ENCODE assay signal across 32 cellular contexts in the genomic region with DNA sequence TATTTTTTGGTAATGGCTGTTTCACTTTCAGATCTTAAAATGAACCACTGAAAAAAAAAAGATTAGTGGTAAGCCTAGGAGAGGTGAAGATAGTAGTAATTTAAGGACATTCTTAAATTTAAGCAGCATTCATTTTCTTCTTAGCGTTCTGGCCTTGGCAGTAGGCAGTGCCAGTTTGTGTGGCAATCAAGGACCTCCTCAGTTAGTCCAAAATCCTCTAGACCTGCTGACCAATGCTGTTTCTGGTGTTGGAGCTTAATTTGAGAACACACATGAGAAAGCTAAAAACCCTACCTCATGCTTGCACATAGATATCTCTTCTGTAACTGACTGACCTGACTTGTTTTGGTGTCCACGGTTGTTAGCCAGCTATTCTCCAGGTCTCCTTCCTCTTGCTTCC.
DNase-seq lines count a peak whose midpoint lies in the region; TF ChIP-seq lines count a peak whose summit lies in the region.
"Had no signal": no experiment of that assay in that cellular context is flagged by ENCODE, and none has a peak within 500 bp of the region (broad histone marks: within the 10 kb centered on the region; RNA-seq: fewer than 3 reads in every experiment).

No MANE protein-coding gene starts in this region.

- H3K27ac Mint-ChIP-seq in HFFc6 = peak overlapping the region; percentile 95
- H3K27ac Mint-ChIP-seq: activated CD4-positive, alpha-beta T cell treated with anti-CD3 and anti-CD28 coated beads, Interleukin-2, amount 10 ng/mL, durations not matched to agents 24 days and 14 days; activated naive CD8-positive, alpha-beta T cell treated with anti-CD3 and anti-CD28 coated beads, Interleukin-2, amount 50 U/mL, for 24 hours; CD4-positive, alpha-beta T cell had no signal

- H3K4me3 Mint-ChIP-seq in HFFc6 = peak overlapping the region; percentile 59; the same call in 1 of the 2 replicates
- H3K4me3 Mint-ChIP-seq: activated CD4-positive, alpha-beta T cell treated with anti-CD3 and anti-CD28 coated beads, Interleukin-2, amount 10 ng/mL, durations not matched to agents 24 days and 14 days; activated naive CD8-positive, alpha-beta T cell treated with anti-CD3 and anti-CD28 coated beads, Interleukin-2, amount 50 U/mL, for 24 hours; CD4-positive, alpha-beta T cell; IgD-negative memory B cell; immature natural killer cell; neural progenitor cell had no signal

- WGBS in smooth muscle cell (ENCODE audit: low lambda C conversion rate) = 88% methylated on average over 2 of the region's 2 CpGs

- no peaks in the 10 kb centered on the region for H3K79me2 ChIP-seq in fibroblast of lung (ENCODE audit: control insufficient read depth, insufficient read depth, low read length)
- no peaks in the 10 kb centered on the region for H3K79me2 ChIP-seq in smooth muscle cell (ENCODE audit: low read depth)

- H3K4me1 Mint-ChIP-seq in HFFc6 (ENCODE audit: low read depth) = peaks cover 77% of the 10 kb centered on the region
- H3K4me1 Mint-ChIP-seq: IgD-negative memory B cell had no signal

- intact Hi-C loops in head of caudate nucleus (cut with DNase I) = no loop called here

- H3K4me1 ChIP-seq in fibroblast of lung (ENCODE audit: control insufficient read depth, extremely low read depth, insufficient read depth, low read length) = peaks cover 28% of the 10 kb centered on the region
- H3K4me1 ChIP-seq in smooth muscle cell (ENCODE audit: low read depth) = peaks cover 18% of the 10 kb centered on the region
- peaks cover 6% of the 10 kb centered on the region; the same call in 1 of the 2 replicates for H3K4me1 ChIP-seq in BE2C
- H3K4me1 ChIP-seq: body of pancreas had no signal

- H3K27me3 ChIP-seq in fibroblast of lung (ENCODE audit: control insufficient read depth, insufficient read depth, low read length) (no peaks in the 10 kb centered on the region), smooth muscle cell (ENCODE audit: low read depth) (no peaks in the 10 kb centered on the region), BE2C (no peaks in the 10 kb centered on the region)
- H3K27me3 ChIP-seq: body of pancreas, neural progenitor cell, upper lobe of left lung had no signal

- H3K36me3 ChIP-seq in fibroblast of lung (ENCODE audit: control insufficient read depth, insufficient read depth, low read length) (peaks cover 6% of the 10 kb centered on the region), smooth muscle cell (ENCODE audit: low read depth) (peaks cover 3% of the 10 kb centered on the region), BE2C (no peaks in the 10 kb centered on the region)
- H3K36me3 ChIP-seq: neural progenitor cell had no signal

- TF ChIP-seq CTCF in HFFc6 (IDR thresholded peaks at IDR 0.05) (no peak), fibroblast of lung (conservative IDR thresholded peaks at IDR 0.05 in 1 of 2, IDR thresholded peaks at IDR 0.05 in 1 of 2; ENCODE audit: low read depth in 1 of 2, low read length in 2 of 2) (no peak), smooth muscle cell (IDR thresholded peaks at IDR 0.05; ENCODE audit: borderline replicate concordance, insufficient read depth, poor library complexity, severe bottlenecking) (no peak), BE2C (IDR thresholded peaks at IDR 0.05; ENCODE audit: low read depth, low read length) (no peak)

- H3K36me3 Mint-ChIP-seq in HFFc6 (ENCODE audit: low read depth) = peaks cover 45% of the 10 kb centered on the region

- peak overlapping the region; percentile 11 for H3K27ac ChIP-seq in angular gyrus (ENCODE audit: low read depth, low read length)
- peak overlapping the region; percentile 19 for H3K27ac ChIP-seq in fibroblast of lung (ENCODE audit: insufficient read depth, low read length)
- peak overlapping the region; percentile 90 for H3K27ac ChIP-seq in smooth muscle cell (ENCODE audit: low read depth)
- H3K27ac ChIP-seq: body of pancreas, upper lobe of left lung had no signal

- H4K20me1 ChIP-seq in fibroblast of lung (ENCODE audit: control insufficient read depth, extremely low read depth, insufficient read depth, low read length) (no peaks in the 10 kb centered on the region), smooth muscle cell (ENCODE audit: low read depth) (no peaks in the 10 kb centered on the region)

- DNase-seq in HFFc6 (no peak), fibroblast of lung (ENCODE audit: low read depth in 2 of 2) (no peak), smooth muscle cell (lab: John Stamatoyannopoulos, UW; ENCODE audit: unreplicated experiment) (no peak), head of caudate nucleus (no peak), BE2C (no peak), NOMO-1 treated with DMSO at 0.1 percent for 48 hours (lab: John Stamatoyannopoulos, UW; ENCODE audit: unreplicated experiment) (no peak)
- DNase-seq: activated CD4-positive, alpha-beta T cell treated with anti-CD3 and anti-CD28 coated beads, Interleukin-2, amount 10 ng/mL, durations not matched to agents 24 days and 14 days; activated CD8-positive, alpha-beta memory T cell treated with anti-CD3 and anti-CD28 coated beads for 24 hours; activated gamma-delta T cell treated with Interleukin-2 at 50 U/mL for 16 hours; activated naive CD8-positive, alpha-beta T cell treated with anti-CD3 and anti-CD28 coated beads, Interleukin-2, amount 50 U/mL, for 24 hours; activated T-cell treated with anti-CD3 and anti-CD28 coated beads for 4 hours; body of pancreas; CD4-positive, alpha-beta T cell; DND-41; effector CD4-positive, alpha-beta T cell; GF-D8; immature natural killer cell; left colon; NCI-H1436 treated with DMSO at 0.1 percent for 48 hours; NCI-H2081 treated with DMSO at 0.1 percent for 48 hours; NCI-H2227 treated with DMSO at 0.1 percent for 48 hours; posterior cingulate gyrus; right cardiac atrium; Right ventricle myocardium superior; stimulated activated CD4-positive, alpha-beta T cell treated with anti-CD3 and anti-CD28 coated beads, Interleukin-12 subunit alpha, Interleukin-12 subunit beta, amount 100 ng/mL, for 4 hours; stimulated activated CD4-positive, alpha-beta T cell treated with anti-CD3 and anti-CD28 coated beads, Interleukin-4, amount 100 ng/mL, for 1 hour; SW 1271; T-helper 9 cell; upper lobe of left lung had no signal

- H3F3A ChIP-seq in smooth muscle cell (ENCODE audit: low read depth) = peaks cover 27% of the 10 kb centered on the region

- peaks cover 3% of the 10 kb centered on the region; the same call in 1 of the 2 replicates for H3K27me3 Mint-ChIP-seq in HFFc6 (ENCODE audit: insufficient read depth)
- H3K27me3 Mint-ChIP-seq: activated CD4-positive, alpha-beta T cell treated with anti-CD3 and anti-CD28 coated beads, Interleukin-2, amount 10 ng/mL, durations not matched to agents 24 days and 14 days; activated naive CD8-positive, alpha-beta T cell treated with anti-CD3 and anti-CD28 coated beads, Interleukin-2, amount 50 U/mL, for 24 hours; CD4-positive, alpha-beta T cell; IgD-negative memory B cell had no signal

- no peaks in the 10 kb centered on the region for H3K9me3 Mint-ChIP-seq in HFFc6
- H3K9me3 Mint-ChIP-seq: activated CD4-positive, alpha-beta T cell treated with anti-CD3 and anti-CD28 coated beads, Interleukin-2, amount 10 ng/mL, durations not matched to agents 24 days and 14 days; activated naive CD8-positive, alpha-beta T cell treated with anti-CD3 and anti-CD28 coated beads, Interleukin-2, amount 50 U/mL, for 24 hours; CD4-positive, alpha-beta T cell; IgD-negative memory B cell; immature natural killer cell; neural progenitor cell had no signal

- no peak overlapping the region for H3K9ac ChIP-seq in fibroblast of lung (ENCODE audit: insufficient read depth, low read length)
- peak overlapping the region; percentile 21 for H3K9ac ChIP-seq in smooth muscle cell (ENCODE audit: low read depth)
- H3K9ac ChIP-seq: neural progenitor cell had no signal

- no peaks in the 10 kb centered on the region for H3K9me3 ChIP-seq in fibroblast of lung (ENCODE audit: control insufficient read depth, insufficient read depth, low read depth, low read length)
- no peaks in the 10 kb centered on the region for H3K9me3 ChIP-seq in smooth muscle cell (replicated peaks; ENCODE audit: low read depth)
- no peaks in the 10 kb centered on the region for H3K9me3 ChIP-seq in BE2C
- H3K9me3 ChIP-seq: body of pancreas, upper lobe of left lung had no signal

- no peak overlapping the region for H2AFZ ChIP-seq in fibroblast of lung (ENCODE audit: low read length)
- no peak overlapping the region for H2AFZ ChIP-seq in smooth muscle cell (ENCODE audit: low read depth)
- H2AFZ ChIP-seq: neural progenitor cell had no signal

- no peak overlapping the region for H3K4me2 ChIP-seq in fibroblast of lung (ENCODE audit: extremely low read depth, insufficient read depth, low read length)
- peak overlapping the region; percentile 65 for H3K4me2 ChIP-seq in smooth muscle cell

- no peak overlapping the region for H3K4me3 ChIP-seq in fibroblast of lung (replicated peaks in 1 of 4; ENCODE audit: control extremely low read depth in 1 of 4, insufficient read depth in 1 of 4, low read depth in 3 of 4, low read length in 4 of 4)
- H3K4me3 ChIP-seq in smooth muscle cell = no peak overlapping the region
- no peak overlapping the region for H3K4me3 ChIP-seq in BE2C (ENCODE audit: low read depth, low read length)
- H3K4me3 ChIP-seq: body of pancreas, neural progenitor cell, upper lobe of left lung had no signal

Comparison
In these comparisons a context has a peak if more than half of its experiments do, and no peak if none do; other contexts are left out.
1. H3K27ac ChIP-seq: peak in every context shown above with its lines; median percentile 90 in smooth muscle cell; 19 in fibroblast of lung; 11 in angular gyrus.